26 cellular contexts compared by ENCODE assay signal in genomic region chr3:160644491-160644890, GRCh38. TPM values are rescaled to one million over a fixed set of nuclear protein-coding genes. Genes with fewer than 3 reads are reported as not detected.
"Had no signal": no experiment of that assay in that cellular context is flagged by ENCODE, and none has a peak within 500 bp of the region (broad histone marks: within the 10 kb centered on the region; RNA-seq: fewer than 3 reads in every experiment).

No MANE protein-coding gene starts in this region.

- ATAC-seq: T-cell had no signal

- H3K9ac ChIP-seq: KMS-11, SK-N-SH had no signal

- H3K27me3 Mint-ChIP-seq: IgD-negative memory B cell had no signal

- H3K9me3 Mint-ChIP-seq: IgD-negative memory B cell; T-cell; T-helper 1 cell treated with Interleukin-12 subunit alpha and Interleukin-12 subunit beta and Interleukin-4 antibody, amounts not matched to agents 30 μg/mL and 1 μg/mL, for 36 hours had no signal

- H3K27ac ChIP-seq: KMS-11, RWPE1 had no signal

- H3K36me3 Mint-ChIP-seq: IgD-negative memory B cell, T-cell had no signal

- FAIRE-seq: K562 had no signal

- H3K4me1 Mint-ChIP-seq: IgD-negative memory B cell had no signal

- H3K4me3 Mint-ChIP-seq: IgD-negative memory B cell; T-cell; T-helper 1 cell treated with Interleukin-12 subunit alpha and Interleukin-12 subunit beta and Interleukin-4 antibody, amounts not matched to agents 30 μg/mL and 1 μg/mL, for 36 hours had no signal

- H3K27ac Mint-ChIP-seq: IgD-negative memory B cell; T-cell; T-helper 1 cell treated with Interleukin-12 subunit alpha and Interleukin-12 subunit beta and Interleukin-4 antibody, amounts not matched to agents 30 μg/mL and 1 μg/mL, for 36 hours had no signal

- H3K9me3 ChIP-seq: SK-N-SH had no signal

- DNase-seq: Kasumi-1, MV-4-11, NCI-H1048, NCI-H1105, NCI-H1417, NCI-H1436 treated with DMSO at 0.1 percent for 48 hours, NCI-H1694, NCI-H187 treated with DMSO at 0.1 percent for 48 hours, NCI-H2081, NCI-H2107, NCI-H2227 treated with DMSO at 0.1 percent for 48 hours, NCI-H524, NCI-H526 treated with DMSO at 0.1 percent for 48 hours, NCI-H748 treated with DMSO at 0.1 percent for 48 hours, SHP77, SK-N-SH, SW 1271, T-cell had no signal

- H3K4me2 ChIP-seq: KMS-11, SK-N-SH had no signal

- H3K4me3 ChIP-seq: K562 had no signal

- H3K9me2 ChIP-seq: SK-N-SH had no signal

RNA-seq across cellular contexts. Expression of gene ARL14, which starts 32.5 kb away (rescaled TPM):
- total RNA-seq: K562, NCI-H460, OCI-LY7, SK-MEL-5, T-cell had no signal
- polyA plus RNA-seq: K562, SK-N-SH had no signal
